ENCODE assay signal across 17 cellular contexts in genomic region chr2:112938904-112939303, GRCh38. TPM values are rescaled to one million over a fixed set of nuclear protein-coding genes. Genes with fewer than 3 reads are reported as not detected.
DNase-seq lines count a peak whose midpoint lies in the region; ATAC-seq, FAIRE-seq and TF ChIP-seq lines count a peak whose summit lies in the region.
"Had no signal": no experiment of that assay in that cellular context is flagged by ENCODE, and none has a peak within 500 bp of the region (broad histone marks: within the 10 kb centered on the region; RNA-seq: fewer than 3 reads in every experiment).

No MANE protein-coding gene starts in this region.

- CTCF ChIA-PET in HepG2 (lab: Yijun Ruan, JAX; ENCODE audit: low intra/inter-chr PET ratio, low total read pairs) = no interaction called here

- BruUV-seq in HepG2 (replicated peaks; lab: Mats Ljungman, UMichigan) = no TSS peak

- no peak overlapping the region for H3K4me2 ChIP-seq in HepG2 (ENCODE audit: low read depth, low read length)

- no peak for TF ChIP-seq CTCF in liver (IDR thresholded peaks at IDR 0.05; ENCODE audit: low read depth, low read length, missing input control)
- no peak for TF ChIP-seq CTCF in HepG2 (CRISPR knock-in tag; IDR thresholded peaks at IDR 0.05)
- TF ChIP-seq CTCF in fibroblast of pulmonary artery (IDR thresholded peaks at IDR 0.05; ENCODE audit: low read length, missing control alignments) = no peak
- no peak for TF ChIP-seq CTCF in sigmoid colon (IDR thresholded peaks at IDR 0.05)
- TF ChIP-seq CTCF in tibial artery (IDR thresholded peaks at IDR 0.05) = no peak

- DNase-seq in HepG2 (ENCODE audit: low spot score) (no peak), RPMI8226 (peak; percentile 9), fibroblast of pulmonary artery (ENCODE audit: low read depth) (peak; percentile 8), NCI-H187 (lab: John Stamatoyannopoulos, UW) (no peak), MG63 (no peak), sigmoid colon (no peak), tibial artery (no peak)
- DNase-seq: GOT3; NCI-H1930; SHP77; stimulated activated naive B cell treated with anti-CD40 and anti-IgM and Interleukin-4, amounts not matched to agents 10 μg/mL and 1 μg/mL and 100 μg/mL, for 72 hours had no signal

- WGBS in liver = 39% methylated on average over 5 of the region's 5 CpGs
- 41% methylated on average over 5 of the region's 5 CpGs for WGBS in HepG2 (ENCODE audit: low lambda C conversion rate)
- WGBS in sigmoid colon, 2 donors = 73 to 89% methylated on average over 5 of the region's 5 CpGs

- H3K9ac ChIP-seq in liver (ENCODE audit: low read depth in 1 of 2, low read length in 2 of 2) (no peak overlapping the region), HepG2 (ENCODE audit: insufficient read depth, low read depth, low read length) (no peak overlapping the region)

- no peaks in the 10 kb centered on the region for H3K79me2 ChIP-seq in HepG2 (ENCODE audit: insufficient read depth, low read length)

- no peaks in the 10 kb centered on the region for H4K20me1 ChIP-seq in HepG2 (ENCODE audit: insufficient read depth, low read length)

- TF ChIP-seq EP300 in HepG2 (IDR thresholded peaks at IDR 0.05; ENCODE audit: low read depth in 2 of 2, low read length in 2 of 2) (no peak), HepG2 (CRISPR knock-in tag; IDR thresholded peaks at IDR 0.05; ENCODE audit: borderline replicate concordance) (no peak), sigmoid colon (IDR thresholded peaks at IDR 0.05) (no peak)

- H3K27me3 ChIP-seq in liver (ENCODE audit: control insufficient read depth in 4 of 4, insufficient read depth in 4 of 4, low read length in 3 of 4) (no peaks in the 10 kb centered on the region), HepG2 (ENCODE audit: control insufficient read depth in 1 of 2, insufficient read depth in 2 of 2, low read length in 2 of 2) (no peaks in the 10 kb centered on the region; a peak in 2 of 5 replicates), MG63 (no peaks in the 10 kb centered on the region), sigmoid colon (no peaks in the 10 kb centered on the region), tibial artery (no peaks in the 10 kb centered on the region)
- H3K27me3 ChIP-seq: vagina had no signal

- H3K4me3 ChIP-seq in liver (ENCODE audit: low read depth in 1 of 3, low read length in 3 of 3) = peak overlapping the region in 1 of 3 donors; percentile 1
- H3K4me3 ChIP-seq in HepG2 (replicated peaks in 1 of 3; ENCODE audit: insufficient read depth in 1 of 3, low read depth in 2 of 3, low read length in 3 of 3) = no peak overlapping the region
- H3K4me3 ChIP-seq in fibroblast of pulmonary artery (replicated peaks; ENCODE audit: low read depth, low read length) = no peak overlapping the region
- no peak overlapping the region for H3K4me3 ChIP-seq in MG63
- H3K4me3 ChIP-seq in sigmoid colon = no peak overlapping the region
- no peak overlapping the region for H3K4me3 ChIP-seq in tibial artery
- H3K4me3 ChIP-seq: cardiac muscle cell, vagina had no signal

- H3K27ac ChIP-seq in liver (ENCODE audit: low read depth in 1 of 2, low read length in 2 of 2) (peak overlapping the region; percentile 85 to 92), HepG2 (ENCODE audit: extremely low read length, insufficient read depth, low read length) (no peak overlapping the region), sigmoid colon (no peak overlapping the region), tibial artery (no peak overlapping the region)
- H3K27ac ChIP-seq: cardiac muscle cell, vagina had no signal

- H3K9me3 ChIP-seq in liver (ENCODE audit: control insufficient read depth in 4 of 4, low read length in 3 of 4) (no peaks in the 10 kb centered on the region), HepG2 (ENCODE audit: low read length) (no peaks in the 10 kb centered on the region), MG63 (no peaks in the 10 kb centered on the region), sigmoid colon (no peaks in the 10 kb centered on the region), tibial artery (no peaks in the 10 kb centered on the region)
- H3K9me3 ChIP-seq: vagina had no signal

- no peaks in the 10 kb centered on the region for H3K36me3 ChIP-seq in liver (ENCODE audit: control insufficient read depth in 4 of 4, insufficient read depth in 3 of 4, low read depth in 1 of 4, low read length in 3 of 4)
- H3K36me3 ChIP-seq in HepG2 (replicated peaks in 1 of 2; ENCODE audit: control insufficient read depth in 1 of 2, insufficient read depth in 2 of 2, low read length in 2 of 2) = no peaks in the 10 kb centered on the region
- no peaks in the 10 kb centered on the region for H3K36me3 ChIP-seq in MG63
- H3K36me3 ChIP-seq in sigmoid colon = no peaks in the 10 kb centered on the region
- H3K36me3 ChIP-seq in tibial artery = no peaks in the 10 kb centered on the region
- H3K36me3 ChIP-seq: cardiac muscle cell, vagina had no signal

- ATAC-seq in HepG2 = no peak
- ATAC-seq: sciatic nerve; stimulated activated naive B cell treated with anti-CD40 and anti-IgM and Interleukin-4, amounts not matched to agents 10 μg/mL and 1 μg/mL and 100 μg/mL, for 72 hours had no signal

- intact Hi-C loops in HepG2 (cut with micrococcal nuclease; ENCODE audit: unreplicated experiment) (no loop called here), sigmoid colon (cut with DNase I) (no loop called here), tibial artery (cut with DNase I; ENCODE audit: low total_unique reads) (no loop called here)

- H3K4me1 ChIP-seq in liver (ENCODE audit: control insufficient read depth in 4 of 4, insufficient read depth in 4 of 4, low read length in 3 of 4) (peaks cover 7 to 35% (median 27%) of the 10 kb centered on the region in 4 donors), HepG2 (ENCODE audit: insufficient read depth, low read length) (peaks cover 8% of the 10 kb centered on the region; the same call in 1 of the 2 replicates), sigmoid colon (peaks cover 0 to 20% (median 11%) of the 10 kb centered on the region in 4 donors), tibial artery (no peaks in the 10 kb centered on the region)
- H3K4me1 ChIP-seq: vagina had no signal

- TF ChIP-seq RAD21 in liver (IDR thresholded peaks at IDR 0.05) = no peak
- no peak for TF ChIP-seq RAD21 in HepG2 (CRISPR knock-in tag; IDR thresholded peaks at IDR 0.05)

- H2AFZ ChIP-seq in HepG2 (ENCODE audit: low read length) = no peak overlapping the region

- POLR2A ChIA-PET in HepG2 (lab: Yijun Ruan, JAX) = no interaction called here

- no peak for FAIRE-seq in HepG2 (lab: Jason Lieb, UNC)
- FAIRE-seq: TTC549 had no signal

- in situ Hi-C loops in HepG2 (cut with HindIII; ENCODE audit: extremely low pct_ligation_motif_present, low pct_unique_long_range_greater_than_20kb) = no loop called here

- no peak for TF ChIP-seq POLR2A in HepG2 (IDR thresholded peaks at IDR 0.05; ENCODE audit: insufficient read depth in 1 of 2, low read depth in 2 of 2, low read length in 2 of 2)
- no peak for TF ChIP-seq POLR2A in sigmoid colon (IDR thresholded peaks at IDR 0.05)

RNA-seq across cellular contexts. Expression of gene IL37, which starts 27.9 kb away (rescaled TPM):
- total RNA-seq in liver (not detected), HepG2 (2016; rRNA removed; fragmentation: Illumina TruSeq; extraction: Trizol) (not detected in 2 replicates), sigmoid colon (not detected)
- polyA plus RNA-seq in liver (not detected), HepG2 (2011; rRNA removed) (0.16 TPM in 1 of 2 replicates, not detected in the other), sigmoid colon (1 to 10 TPM in 1 of 3 donors, not detected in 2; 1.3 TPM)
- not detected in 2 replicates for total RNA-seq in HepG2 (2016; cell fraction: cytosol; rRNA removed; fragmentation: Illumina TruSeq; extraction: Trizol; ENCODE audit: low read depth)
- not detected in 2 replicates for total RNA-seq in HepG2 (2016; cell fraction: insoluble cytoplasmic fraction; rRNA removed; fragmentation: Illumina TruSeq; extraction: Trizol)
- total RNA-seq in HepG2 (2016; cell fraction: membrane; rRNA removed; fragmentation: Illumina TruSeq; extraction: Trizol) = not detected in 2 replicates
- total RNA-seq in HepG2 (2016; cell fraction: nucleus; rRNA removed; fragmentation: Illumina TruSeq; extraction: Trizol) = not detected in 2 replicates
- not detected in 2 replicates for polyA plus RNA-seq in HepG2 (2011; cell fraction: cytosol; rRNA removed)
- polyA plus RNA-seq in HepG2 (2011; cell fraction: nucleus; rRNA removed) = 0.54 and 0.80 TPM in 2 replicates
- polyA plus RNA-seq in HepG2 (2012) = not detected in 2 replicates
- polyA plus RNA-seq in HepG2 (2016; cell fraction: cytosol; fragmentation: Illumina TruSeq; extraction: Trizol; ENCODE audit: low read depth) = not detected in 2 replicates
- polyA plus RNA-seq in HepG2 (2016; cell fraction: insoluble cytoplasmic fraction; fragmentation: Illumina TruSeq; extraction: Trizol; ENCODE audit: low read depth) = not detected in 2 replicates
- not detected in 2 replicates for polyA plus RNA-seq in HepG2 (2016; cell fraction: membrane; fragmentation: Illumina TruSeq; extraction: Trizol; ENCODE audit: low read depth)
- polyA plus RNA-seq in HepG2 (2016; cell fraction: nucleus; fragmentation: Illumina TruSeq; extraction: Trizol; ENCODE audit: insufficient read depth, low read depth) = 0.70 and 1.7 TPM in 2 replicates
- polyA minus RNA-seq in HepG2 (2011; rRNA and poly(A)+ RNA removed; ENCODE audit: low replicate concordance) = not detected in 2 replicates
- not detected in 2 replicates for polyA minus RNA-seq in HepG2 (2011; cell fraction: cytosol; rRNA and poly(A)+ RNA removed)
- not detected in 2 replicates for polyA minus RNA-seq in HepG2 (2011; cell fraction: nucleus; rRNA and poly(A)+ RNA removed)
- 3.1 and 6.9 TPM in 2 replicates for total RNA-seq in MG63 (2014; rRNA removed; shearing (Covaris generic); ENCODE audit: low replicate concordance)
- total RNA-seq: cardiac muscle cell, lung microvascular endothelial cell, sciatic nerve, vagina had no signal
- polyA plus RNA-seq: cardiac muscle cell had no signal

RNA-seq across cellular contexts. Expression of gene IL36G, which starts 38.9 kb away (rescaled TPM):
- not detected for total RNA-seq in liver
- not detected for polyA plus RNA-seq in liver
- total RNA-seq in HepG2 (2016; rRNA removed; fragmentation: Illumina TruSeq; extraction: Trizol) = not detected in 2 replicates
- total RNA-seq in HepG2 (2016; cell fraction: cytosol; rRNA removed; fragmentation: Illumina TruSeq; extraction: Trizol; ENCODE audit: low read depth) = not detected in 2 replicates
- not detected in 2 replicates for total RNA-seq in HepG2 (2016; cell fraction: insoluble cytoplasmic fraction; rRNA removed; fragmentation: Illumina TruSeq; extraction: Trizol)
- total RNA-seq in HepG2 (2016; cell fraction: membrane; rRNA removed; fragmentation: Illumina TruSeq; extraction: Trizol) = not detected in 2 replicates
- total RNA-seq in HepG2 (2016; cell fraction: nucleus; rRNA removed; fragmentation: Illumina TruSeq; extraction: Trizol) = not detected in 2 replicates
- 0.14 TPM in 1 of 2 replicates, not detected in the other for polyA plus RNA-seq in HepG2 (2011; rRNA removed)
- not detected in 2 replicates for polyA plus RNA-seq in HepG2 (2011; cell fraction: cytosol; rRNA removed)
- polyA plus RNA-seq in HepG2 (2011; cell fraction: nucleus; rRNA removed) = 0.50 and 0.59 TPM in 2 replicates
- polyA plus RNA-seq in HepG2 (2012) = 0.15 TPM in 1 of 2 replicates, not detected in the other
- not detected in 2 replicates for polyA plus RNA-seq in HepG2 (2016; cell fraction: cytosol; fragmentation: Illumina TruSeq; extraction: Trizol; ENCODE audit: low read depth)
- not detected in 2 replicates for polyA plus RNA-seq in HepG2 (2016; cell fraction: insoluble cytoplasmic fraction; fragmentation: Illumina TruSeq; extraction: Trizol; ENCODE audit: low read depth)
- not detected in 2 replicates for polyA plus RNA-seq in HepG2 (2016; cell fraction: membrane; fragmentation: Illumina TruSeq; extraction: Trizol; ENCODE audit: low read depth)
- polyA plus RNA-seq in HepG2 (2016; cell fraction: nucleus; fragmentation: Illumina TruSeq; extraction: Trizol; ENCODE audit: insufficient read depth, low read depth) = not detected in 2 replicates
- not detected in 2 replicates for polyA minus RNA-seq in HepG2 (2011; rRNA and poly(A)+ RNA removed; ENCODE audit: low replicate concordance)
- polyA minus RNA-seq in HepG2 (2011; cell fraction: cytosol; rRNA and poly(A)+ RNA removed) = not detected in 2 replicates
- not detected in 2 replicates for polyA minus RNA-seq in HepG2 (2011; cell fraction: nucleus; rRNA and poly(A)+ RNA removed)
- total RNA-seq in MG63 (2014; rRNA removed; shearing (Covaris generic); ENCODE audit: low replicate concordance) = not detected in 2 replicates
- total RNA-seq in sigmoid colon = not detected
- under 1 TPM in 1 of 3 donors, not detected in 2; 0.17 TPM for polyA plus RNA-seq in sigmoid colon
- total RNA-seq: lung microvascular endothelial cell, sciatic nerve, vagina had no signal
- polyA plus RNA-seq: cardiac muscle cell had no signal

Comparison
In these comparisons a context has a peak if more than half of its experiments do, and no peak if none do; other contexts are left out.
1. H3K27ac ChIP-seq: peak in liver (2 of 2); none in HepG2 (single experiment), sigmoid colon (0 of 4) and tibial artery (0 of 2).
2. DNase-seq: peak in RPMI8226 (single experiment) and fibroblast of pulmonary artery (single experiment); none in HepG2 (single experiment), NCI-H187 (0 of 2), MG63 (single experiment), sigmoid colon (single experiment) and tibial artery (0 of 2).